In genomic region chr3:23923786-23924185, GRCh38 we compare ENCODE assay signal across 1 cellular context.
TF ChIP-seq lines count a peak whose summit lies in the region.

No MANE protein-coding gene starts in this region.

TF ChIP-seq in GM23338, 12 proteins besides CTCF, POLR2A, EP300 and RAD21 (continued from another document):
- TF ChIP-seq REST (IDR thresholded peaks at IDR 0.05; ENCODE audit: unreplicated experiment), result no peak
- TF ChIP-seq EZH2phosphoT487 (IDR thresholded peaks at IDR 0.05; ENCODE audit: unreplicated experiment), result no peak
- no peak for TF ChIP-seq ETS1 (IDR thresholded peaks at IDR 0.05)
- TF ChIP-seq ZNF114 (CRISPR knock-in tag; IDR thresholded peaks at IDR 0.05), result no peak
- no peak for TF ChIP-seq CREB1 (CRISPR knock-in tag; IDR thresholded peaks at IDR 0.05; ENCODE audit: low read depth)
- no peak for TF ChIP-seq JUNB (IDR thresholded peaks at IDR 0.05; ENCODE audit: unreplicated experiment)
- TF ChIP-seq POLR2AphosphoS5 (IDR thresholded peaks at IDR 0.05; ENCODE audit: low read depth), result no peak
- no peak for TF ChIP-seq ZNF331 (CRISPR knock-in tag; IDR thresholded peaks at IDR 0.05; ENCODE audit: low read depth)
- no peak for TF ChIP-seq EZH2 (IDR thresholded peaks at IDR 0.05; ENCODE audit: low read depth, unreplicated experiment)
- TF ChIP-seq ZNF462 (CRISPR knock-in tag; IDR thresholded peaks at IDR 0.05), result no peak
TF ChIP-seq in GM23338: peak in this region for 0.
